In the genomic region with DNA sequence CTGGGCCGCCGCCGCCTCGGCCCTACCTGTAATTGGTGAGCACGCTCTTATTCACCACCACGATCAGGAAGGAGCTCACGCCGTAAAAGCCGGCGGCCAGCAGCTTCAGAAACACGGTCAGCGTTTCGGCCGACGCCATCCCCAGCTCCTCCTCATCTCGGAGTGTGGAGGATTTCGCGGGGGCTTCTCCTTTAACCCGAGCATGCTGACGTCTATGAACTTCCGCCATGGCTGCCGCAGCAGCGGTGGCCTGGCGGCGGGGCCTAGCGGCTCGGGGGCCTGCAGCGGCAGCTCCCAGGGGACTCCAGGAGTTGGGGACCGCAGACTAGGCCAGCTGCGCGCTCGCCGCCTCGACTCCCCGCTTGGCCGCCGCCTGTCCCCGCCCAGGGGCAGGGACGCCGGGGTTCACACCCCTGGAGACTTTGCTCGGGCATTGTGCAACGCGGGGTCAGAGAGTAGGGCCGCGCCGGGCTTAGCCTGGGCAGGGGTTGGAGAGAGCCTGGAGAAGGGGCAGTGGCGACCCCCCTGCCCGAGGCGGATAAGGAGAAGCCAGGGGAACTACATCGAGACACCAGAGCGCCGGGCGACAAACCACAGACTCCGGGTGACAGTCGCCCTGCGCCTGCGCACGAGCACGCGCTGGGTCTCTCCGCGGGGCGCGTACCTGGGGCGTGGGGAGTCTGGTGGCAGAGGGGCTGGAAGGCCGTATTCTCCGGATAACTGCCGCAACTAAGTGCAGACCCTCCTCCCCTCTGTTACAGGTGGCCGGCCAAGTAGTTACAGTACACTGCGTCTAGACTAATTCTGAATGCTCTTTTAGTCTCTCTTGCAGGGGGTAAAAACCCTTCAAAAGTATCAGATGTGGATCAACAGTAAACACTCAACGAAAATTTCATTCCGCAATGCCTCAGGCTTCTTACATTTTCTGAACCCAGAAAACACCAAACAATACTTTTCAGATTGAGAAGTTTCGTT, we compare ENCODE assay signal across 8 cellular contexts. TPM values are rescaled to one million over a fixed set of nuclear protein-coding genes. Genes with fewer than 3 reads are reported as not detected.
DNase-seq lines count a peak whose midpoint lies in the region; ATAC-seq and TF ChIP-seq lines count a peak whose summit lies in the region.

A gene (minus strand): TSS at position 364 of the 975 bp plus-strand sequence. CDS start 135 bp downstream, at position 229.

- H3K27me3 ChIP-seq in A673 (replicated peaks; ENCODE audit: insufficient read depth, low read depth, low read length, poor library complexity) (no peaks in the 10 kb centered on the region), breast epithelium (no peaks in the 10 kb centered on the region), spleen (replicated peaks in 1 of 7) (no peaks in the 10 kb centered on the region)

- ATAC-seq in GM18858 (IDR thresholded peaks at IDR 0.05; ENCODE audit: unreplicated experiment) (peak; percentile 60), HG03066 (IDR thresholded peaks at IDR 0.05; ENCODE audit: low read depth, unreplicated experiment) (peak; percentile 67)

- TF ChIP-seq CTCF in A673 (conservative IDR thresholded peaks at IDR 0.05; ENCODE audit: low read depth, low read length) (no peak), VCaP (conservative IDR thresholded peaks at IDR 0.05) (no peak), breast epithelium (IDR thresholded peaks at IDR 0.05) (no peak), spleen (IDR thresholded peaks at IDR 0.05 in 8 of 11, conservative IDR thresholded peaks at IDR 0.05 in 3 of 11) (no peak)

- H3K9me3 ChIP-seq in A673 (ENCODE audit: low read depth, low read length, poor library complexity, severe bottlenecking): no peaks in the 10 kb centered on the region
- H3K9me3 ChIP-seq in breast epithelium: no peaks in the 10 kb centered on the region
- H3K9me3 ChIP-seq in spleen: no peaks in the 10 kb centered on the region

- intact Hi-C loops in A673 (cut with micrococcal nuclease; ENCODE audit: unreplicated experiment) (no loop called here), breast epithelium (cut with DNase I; ENCODE audit: low total_unique reads) (no loop called here), spleen (cut with DNase I; ENCODE audit: low total_unique reads) (no loop called here)

- H3K4me3 ChIP-seq in A673 (ENCODE audit: low read depth, low read length, poor library complexity, severe bottlenecking): peak within 1 kb of the TSS; percentile 95
- H3K4me3 ChIP-seq in breast epithelium: peak within 1 kb of the TSS; percentile 83 to 87 (median 87)
- H3K4me3 ChIP-seq in spleen: peak within 1 kb of the TSS; percentile 59 to 93 (median 77)

- TF ChIP-seq POLR2A in breast epithelium (IDR thresholded peaks at IDR 0.05) (peak; percentile 22), spleen (IDR thresholded peaks at IDR 0.05) (peak in 2 of 3 donors; percentile 24 to 63)

- BruUV-seq in A673 (replicated peaks; lab: Mats Ljungman, UMichigan): no TSS peak

- H3K4me1 ChIP-seq in A673 (ENCODE audit: insufficient read depth, low read length, poor library complexity, severe bottlenecking): peaks cover 6% of the 10 kb centered on the region
- H3K4me1 ChIP-seq in breast epithelium: peaks cover 0 to 7% of the 10 kb centered on the region in 2 donors
- H3K4me1 ChIP-seq in spleen: peaks cover 7 to 39% (median 25%) of the 10 kb centered on the region in 6 donors

- H3K27ac ChIP-seq in A673 (ENCODE audit: low read depth, low read length, poor library complexity, severe bottlenecking) (peak within 1 kb of the TSS; percentile 85), VCaP (peak within 1 kb of the TSS; percentile 96), breast epithelium (peak within 1 kb of the TSS; percentile 93 to 94), spleen (peak within 1 kb of the TSS; percentile 86 to 98 (median 96))

- POLR2A ChIA-PET in A673 (lab: Charles Lee; ENCODE audit: low non-redundant PET): no interaction called here

- DNase-seq in A673 (ENCODE audit: low spot score): peak; percentile 87
- DNase-seq in NCI-H2171 (lab: John Stamatoyannopoulos, UW): peak; percentile 70
- peak; percentile 34 to 58 for DNase-seq in breast epithelium (ENCODE audit: low spot score in 2 of 2)
- DNase-seq in iPS-NIHi7 (ENCODE audit: extremely low spot score): peak; percentile 92
- peak; percentile 95 for DNase-seq in spleen

- CTCF ChIA-PET in A673 (lab: Charles Lee): no interaction called here

- peaks cover 4% of the 10 kb centered on the region for H3K36me3 ChIP-seq in A673 (ENCODE audit: insufficient read depth, low read length, poor library complexity, severe bottlenecking)
- no peaks in the 10 kb centered on the region for H3K36me3 ChIP-seq in breast epithelium
- peaks cover 0 to 22% (median 3%) of the 10 kb centered on the region in 6 donors for H3K36me3 ChIP-seq in spleen

- WGBS in spleen, 5 donors: 1 to 3% (median 1%) methylated on average over 26 to 73 of the region's 73 CpGs

RNA-seq across cellular contexts. Expression of the gene that starts here (rescaled TPM):
- total RNA-seq in A673 (2021) (7.1 and 7.9 TPM in 2 replicates), breast epithelium (10 to 100 TPM; 10.8 to 16.0 (median 11.5) TPM), spleen (10 to 100 TPM in 1 of 7 donors, 1 to 10 TPM in 6; 7.7 to 11.5 (median 8.1) TPM)
- polyA plus RNA-seq in spleen: 1 to 10 TPM; 1.5 to 2.7 (median 2.3) TPM

Comparison
In these comparisons a context has a peak if more than half of its experiments do, and no peak if none do; other contexts are left out.
1. Peak in every context shown above with its lines: DNase-seq, ATAC-seq, H3K4me3 ChIP-seq and H3K27ac ChIP-seq.